Comparison of ENCODE assay signal across 2 cellular contexts in genomic region chr19:10552596-10553053, GRCh38.
TF ChIP-seq lines count a peak whose summit lies in the region.

No MANE protein-coding gene starts in this region.

TF ChIP-seq in PFSK-1, 5 proteins besides CTCF, POLR2A, EP300 and RAD21:
- TF ChIP-seq SIN3A (IDR thresholded peaks at IDR 0.05; ENCODE audit: borderline replicate concordance, insufficient read depth, low read length): 0 out of 2 replicates have a peak, but pooled peaks have one; percentile 49
- TF ChIP-seq FOXP2 (optimal IDR thresholded peaks at IDR 0.05; ENCODE audit: borderline replicate concordance, extremely low read depth, extremely low read length, insufficient read depth): no peak
- TF ChIP-seq POLR2AphosphoS5 (IDR thresholded peaks at IDR 0.05; ENCODE audit: low read depth, low read length): peak; percentile 73; the same call in 1 of the 2 replicates

TF ChIP-seq in H1, 55 proteins besides CTCF, POLR2A, EP300 and RAD21:
- TF ChIP-seq EZH2 (IDR thresholded peaks at IDR 0.05; ENCODE audit: low read depth, low read length, severe bottlenecking) (no peak), ATF3 (IDR thresholded peaks at IDR 0.05; ENCODE audit: insufficient read depth, low read depth, low read length) (peak; percentile 48; the same call in 1 of the 2 replicates), USF2 (IDR thresholded peaks at IDR 0.05; ENCODE audit: low read length) (peak; percentile 88), CHD2 (IDR thresholded peaks at IDR 0.05; ENCODE audit: low read length) (peak; percentile 63), NANOG (IDR thresholded peaks at IDR 0.05; ENCODE audit: insufficient read depth, low read depth, low read length, poor library complexity, severe bottlenecking) (no peak), GABPA (IDR thresholded peaks at IDR 0.05; ENCODE audit: borderline replicate concordance, insufficient read depth, low read length) (no peak), BACH1 (IDR thresholded peaks at IDR 0.05; ENCODE audit: low read length) (no peak), CTBP2 (IDR thresholded peaks at IDR 0.05; ENCODE audit: borderline replicate concordance, insufficient read depth, insufficient read length, low read length) (no peak), RBBP5 (IDR thresholded peaks at IDR 0.05; ENCODE audit: borderline replicate concordance, low read depth, low read length) (no peak), POLR2AphosphoS5 (IDR thresholded peaks at IDR 0.05; ENCODE audit: low read depth, low read length) (peak; percentile 82), SP1 (IDR thresholded peaks at IDR 0.05; ENCODE audit: low read depth, low read length) (peak; percentile 54; the same call in 1 of the 2 replicates), BRCA1 (IDR thresholded peaks at IDR 0.05; ENCODE audit: low read depth, low read length) (no peak)
- TF ChIP-seq, protein P1, sequence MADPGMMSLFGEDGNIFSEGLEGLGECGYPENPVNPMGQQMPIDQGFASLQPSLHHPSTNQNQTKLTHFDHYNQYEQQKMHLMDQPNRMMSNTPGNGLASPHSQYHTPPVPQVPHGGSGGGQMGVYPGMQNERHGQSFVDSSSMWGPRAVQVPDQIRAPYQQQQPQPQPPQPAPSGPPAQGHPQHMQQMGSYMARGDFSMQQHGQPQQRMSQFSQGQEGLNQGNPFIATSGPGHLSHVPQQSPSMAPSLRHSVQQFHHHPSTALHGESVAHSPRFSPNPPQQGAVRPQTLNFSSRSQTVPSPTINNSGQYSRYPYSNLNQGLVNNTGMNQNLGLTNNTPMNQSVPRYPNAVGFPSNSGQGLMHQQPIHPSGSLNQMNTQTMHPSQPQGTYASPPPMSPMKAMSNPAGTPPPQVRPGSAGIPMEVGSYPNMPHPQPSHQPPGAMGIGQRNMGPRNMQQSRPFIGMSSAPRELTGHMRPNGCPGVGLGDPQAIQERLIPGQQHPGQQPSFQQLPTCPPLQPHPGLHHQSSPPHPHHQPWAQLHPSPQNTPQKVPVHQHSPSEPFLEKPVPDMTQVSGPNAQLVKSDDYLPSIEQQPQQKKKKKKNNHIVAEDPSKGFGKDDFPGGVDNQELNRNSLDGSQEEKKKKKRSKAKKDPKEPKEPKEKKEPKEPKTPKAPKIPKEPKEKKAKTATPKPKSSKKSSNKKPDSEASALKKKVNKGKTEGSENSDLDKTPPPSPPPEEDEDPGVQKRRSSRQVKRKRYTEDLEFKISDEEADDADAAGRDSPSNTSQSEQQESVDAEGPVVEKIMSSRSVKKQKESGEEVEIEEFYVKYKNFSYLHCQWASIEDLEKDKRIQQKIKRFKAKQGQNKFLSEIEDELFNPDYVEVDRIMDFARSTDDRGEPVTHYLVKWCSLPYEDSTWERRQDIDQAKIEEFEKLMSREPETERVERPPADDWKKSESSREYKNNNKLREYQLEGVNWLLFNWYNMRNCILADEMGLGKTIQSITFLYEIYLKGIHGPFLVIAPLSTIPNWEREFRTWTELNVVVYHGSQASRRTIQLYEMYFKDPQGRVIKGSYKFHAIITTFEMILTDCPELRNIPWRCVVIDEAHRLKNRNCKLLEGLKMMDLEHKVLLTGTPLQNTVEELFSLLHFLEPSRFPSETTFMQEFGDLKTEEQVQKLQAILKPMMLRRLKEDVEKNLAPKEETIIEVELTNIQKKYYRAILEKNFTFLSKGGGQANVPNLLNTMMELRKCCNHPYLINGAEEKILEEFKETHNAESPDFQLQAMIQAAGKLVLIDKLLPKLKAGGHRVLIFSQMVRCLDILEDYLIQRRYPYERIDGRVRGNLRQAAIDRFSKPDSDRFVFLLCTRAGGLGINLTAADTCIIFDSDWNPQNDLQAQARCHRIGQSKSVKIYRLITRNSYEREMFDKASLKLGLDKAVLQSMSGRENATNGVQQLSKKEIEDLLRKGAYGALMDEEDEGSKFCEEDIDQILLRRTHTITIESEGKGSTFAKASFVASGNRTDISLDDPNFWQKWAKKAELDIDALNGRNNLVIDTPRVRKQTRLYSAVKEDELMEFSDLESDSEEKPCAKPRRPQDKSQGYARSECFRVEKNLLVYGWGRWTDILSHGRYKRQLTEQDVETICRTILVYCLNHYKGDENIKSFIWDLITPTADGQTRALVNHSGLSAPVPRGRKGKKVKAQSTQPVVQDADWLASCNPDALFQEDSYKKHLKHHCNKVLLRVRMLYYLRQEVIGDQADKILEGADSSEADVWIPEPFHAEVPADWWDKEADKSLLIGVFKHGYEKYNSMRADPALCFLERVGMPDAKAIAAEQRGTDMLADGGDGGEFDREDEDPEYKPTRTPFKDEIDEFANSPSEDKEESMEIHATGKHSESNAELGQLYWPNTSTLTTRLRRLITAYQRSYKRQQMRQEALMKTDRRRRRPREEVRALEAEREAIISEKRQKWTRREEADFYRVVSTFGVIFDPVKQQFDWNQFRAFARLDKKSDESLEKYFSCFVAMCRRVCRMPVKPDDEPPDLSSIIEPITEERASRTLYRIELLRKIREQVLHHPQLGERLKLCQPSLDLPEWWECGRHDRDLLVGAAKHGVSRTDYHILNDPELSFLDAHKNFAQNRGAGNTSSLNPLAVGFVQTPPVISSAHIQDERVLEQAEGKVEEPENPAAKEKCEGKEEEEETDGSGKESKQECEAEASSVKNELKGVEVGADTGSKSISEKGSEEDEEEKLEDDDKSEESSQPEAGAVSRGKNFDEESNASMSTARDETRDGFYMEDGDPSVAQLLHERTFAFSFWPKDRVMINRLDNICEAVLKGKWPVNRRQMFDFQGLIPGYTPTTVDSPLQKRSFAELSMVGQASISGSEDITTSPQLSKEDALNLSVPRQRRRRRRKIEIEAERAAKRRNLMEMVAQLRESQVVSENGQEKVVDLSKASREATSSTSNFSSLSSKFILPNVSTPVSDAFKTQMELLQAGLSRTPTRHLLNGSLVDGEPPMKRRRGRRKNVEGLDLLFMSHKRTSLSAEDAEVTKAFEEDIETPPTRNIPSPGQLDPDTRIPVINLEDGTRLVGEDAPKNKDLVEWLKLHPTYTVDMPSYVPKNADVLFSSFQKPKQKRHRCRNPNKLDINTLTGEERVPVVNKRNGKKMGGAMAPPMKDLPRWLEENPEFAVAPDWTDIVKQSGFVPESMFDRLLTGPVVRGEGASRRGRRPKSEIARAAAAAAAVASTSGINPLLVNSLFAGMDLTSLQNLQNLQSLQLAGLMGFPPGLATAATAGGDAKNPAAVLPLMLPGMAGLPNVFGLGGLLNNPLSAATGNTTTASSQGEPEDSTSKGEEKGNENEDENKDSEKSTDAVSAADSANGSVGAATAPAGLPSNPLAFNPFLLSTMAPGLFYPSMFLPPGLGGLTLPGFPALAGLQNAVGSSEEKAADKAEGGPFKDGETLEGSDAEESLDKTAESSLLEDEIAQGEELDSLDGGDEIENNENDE (IDR thresholded peaks at IDR 0.05; ENCODE audit: insufficient replicate concordance, low read length): no peak
